9 cellular contexts compared by ENCODE assay signal in genomic region chr17:28950017-28950751, GRCh38. TPM values are rescaled to one million over a fixed set of nuclear protein-coding genes. Genes with fewer than 3 reads are reported as not detected.
DNase-seq lines count a peak whose midpoint lies in the region; ATAC-seq and TF ChIP-seq lines count a peak whose summit lies in the region.
"Had no signal": no experiment of that assay in that cellular context is flagged by ENCODE, and none has a peak within 500 bp of the region (broad histone marks: within the 10 kb centered on the region; RNA-seq: fewer than 3 reads in every experiment).

No MANE protein-coding gene starts in this region.

- H3K27ac Mint-ChIP-seq in WTC11: peak overlapping the region; percentile 89

- peak; percentile 10 for DNase-seq in DMS 273 treated with DMSO at 0.1 percent for 48 hours (lab: John Stamatoyannopoulos, UW)
- DNase-seq in MG63: peak; percentile 57
- peak; percentile 66 for DNase-seq in WTC11 (ENCODE audit: low spot score)
- DNase-seq in cerebellar cortex (ENCODE audit: low spot score): peak; percentile 42
- DNase-seq in left kidney (ENCODE audit: low read depth, low spot score): peak; percentile 75
- peak; percentile 60 to 63 for DNase-seq in stimulated activated CD4-positive, alpha-beta T cell treated with anti-CD3 and anti-CD28 coated beads, Interleukin-2, amount 100 ng/mL, for 24 hours
- no peak for DNase-seq in HEK293T (ENCODE audit: extremely low spot score)

- CTCF ChIA-PET in WTC11 (lab: Charles Lee) (interaction anchor here (0.6 to 5.5 kb wide), 17 partner anchors 9 to 306 kb away, joined by 3 to 39 read pairs (median 4); partner anchors contain the start of genes DHRS13, MYO18A, RPL23A and TLCD1), HEK293T (lab: Yijun Ruan, JAX) (interaction anchor here (0.9 to 1.6 kb wide), 8 partner anchors 13 to 303 kb away, joined by 3 to 8 read pairs (median 3); no protein-coding TSS in a partner anchor)

- H3K4me3 ChIP-seq in MG63: peak overlapping the region; percentile 75

- POLR2A ChIA-PET in WTC11 (lab: Charles Lee) (interaction anchor here (0.6 to 3.2 kb wide), 10 partner anchors 28 to 1341 kb away, joined by 3 to 17 read pairs (median 4); partner anchors contain the start of genes BLMH, DHRS13, FAM222B and PIGS), HEK293T (lab: Yijun Ruan, JAX) (interaction anchor here (0.9 to 3.5 kb wide), 20 partner anchors 9 to 641 kb away, joined by 3 to 22 read pairs (median 5); partner anchors contain the start of genes BLTP2, DHRS13, FAM222B and FLOT2)

- H3K4me3 Mint-ChIP-seq in WTC11: peak overlapping the region; percentile 92

- H3K27me3 Mint-ChIP-seq in WTC11 (ENCODE audit: low read depth): no peaks in the 10 kb centered on the region

- no peak for TF ChIP-seq CTCF in WTC11 (IDR thresholded peaks at IDR 0.05)

- no peaks in the 10 kb centered on the region for H3K27me3 ChIP-seq in MG63

- H3K4me1 Mint-ChIP-seq in WTC11: peaks cover 22% of the 10 kb centered on the region

- peaks cover 15% of the 10 kb centered on the region for H3K36me3 ChIP-seq in MG63

- H3K9me3 Mint-ChIP-seq in WTC11: no peaks in the 10 kb centered on the region

- ATAC-seq in WTC11: no peak
- no peak for ATAC-seq in HG03565 (IDR thresholded peaks at IDR 0.05; ENCODE audit: unreplicated experiment)

- H3K9me3 ChIP-seq in MG63: no peaks in the 10 kb centered on the region

- peaks cover 17% of the 10 kb centered on the region for H3K36me3 Mint-ChIP-seq in WTC11

TF ChIP-seq in WTC11, 78 proteins besides CTCF, POLR2A, EP300 and RAD21 (continues in another document):
- TF ChIP-seq ARID4B (CRISPR knock-in tag; IDR thresholded peaks at IDR 0.05; ENCODE audit: borderline replicate concordance): no peak; the same call in 1 of the 2 replicates
- TF ChIP-seq NFYB (CRISPR knock-in tag; conservative IDR thresholded peaks at IDR 0.05; ENCODE audit: low read depth): no peak
- TF ChIP-seq HMGXB4 (CRISPR knock-in tag; IDR thresholded peaks at IDR 0.05): peak; percentile 29; the same call in 1 of the 2 replicates
- 0 out of 2 replicates have a peak, but pooled peaks have one; percentile 59 for TF ChIP-seq ZNF263 (CRISPR knock-in tag; IDR thresholded peaks at IDR 0.05; ENCODE audit: low read depth)
- no peak for TF ChIP-seq CREB1 (CRISPR knock-in tag; IDR thresholded peaks at IDR 0.05)
- TF ChIP-seq CBFB (CRISPR knock-in tag; IDR thresholded peaks at IDR 0.05; ENCODE audit: low read depth): no peak

TF ChIP-seq in HEK293T, 16 proteins besides CTCF, POLR2A, EP300 and RAD21:
- TF ChIP-seq CTBP1 (IDR thresholded peaks at IDR 0.05; ENCODE audit: borderline replicate concordance) (no peak), LEF1 (IDR thresholded peaks at IDR 0.05; ENCODE audit: borderline replicate concordance) (no peak), SP1 (IDR thresholded peaks at IDR 0.05) (no peak), SUZ12 (IDR thresholded peaks at IDR 0.05) (no peak), FOXM1 (IDR thresholded peaks at IDR 0.05; ENCODE audit: borderline replicate concordance) (no peak), FOXA1 (IDR thresholded peaks at IDR 0.05) (no peak), L3MBTL2 (conservative IDR thresholded peaks at IDR 0.05) (no peak), TARDBP (IDR thresholded peaks at IDR 0.05) (no peak), ARNT (IDR thresholded peaks at IDR 0.05) (no peak), HDGF (IDR thresholded peaks at IDR 0.05; ENCODE audit: borderline replicate concordance) (no peak)

RNA-seq across cellular contexts. Expression of gene PHF12, which starts 1.1 kb away (rescaled TPM):
- total RNA-seq in MG63 (2014; rRNA removed; shearing (Covaris generic); ENCODE audit: low replicate concordance): 4.8 and 8.4 TPM in 2 replicates
- 57.7 to 69.8 TPM (median 61.3 TPM) in 3 replicates for total RNA-seq in WTC11 (2021)

RNA-seq across cellular contexts. Expression of gene DHRS13, which starts 47.3 kb away (rescaled TPM):
- total RNA-seq in MG63 (2014; rRNA removed; shearing (Covaris generic); ENCODE audit: low replicate concordance): 10.3 and 12.0 TPM in 2 replicates
- 26.5 to 29.5 TPM (median 28.5 TPM) in 3 replicates for total RNA-seq in WTC11 (2021)

RNA-seq across cellular contexts. Expression of gene FLOT2, which starts 52.7 kb away (rescaled TPM):
- 72.9 and 85.2 TPM in 2 replicates for total RNA-seq in MG63 (2014; rRNA removed; shearing (Covaris generic); ENCODE audit: low replicate concordance)
- total RNA-seq in WTC11 (2021): 139 to 153 TPM (median 144 TPM) in 3 replicates

RNA-seq across cellular contexts. Expression of gene SEZ6, which starts 55.6 kb away (rescaled TPM):
- not detected in 2 replicates for total RNA-seq in MG63 (2014; rRNA removed; shearing (Covaris generic); ENCODE audit: low replicate concordance)
- 1.4 to 3.0 TPM (median 1.6 TPM) in 3 replicates for total RNA-seq in WTC11 (2021)
- total RNA-seq: activated CD8-positive, alpha-beta memory T cell treated with anti-CD3 and anti-CD28 coated beads for 36 hours had no signal
